ENCODE assay signal across 8 cellular contexts in the genomic region with DNA sequence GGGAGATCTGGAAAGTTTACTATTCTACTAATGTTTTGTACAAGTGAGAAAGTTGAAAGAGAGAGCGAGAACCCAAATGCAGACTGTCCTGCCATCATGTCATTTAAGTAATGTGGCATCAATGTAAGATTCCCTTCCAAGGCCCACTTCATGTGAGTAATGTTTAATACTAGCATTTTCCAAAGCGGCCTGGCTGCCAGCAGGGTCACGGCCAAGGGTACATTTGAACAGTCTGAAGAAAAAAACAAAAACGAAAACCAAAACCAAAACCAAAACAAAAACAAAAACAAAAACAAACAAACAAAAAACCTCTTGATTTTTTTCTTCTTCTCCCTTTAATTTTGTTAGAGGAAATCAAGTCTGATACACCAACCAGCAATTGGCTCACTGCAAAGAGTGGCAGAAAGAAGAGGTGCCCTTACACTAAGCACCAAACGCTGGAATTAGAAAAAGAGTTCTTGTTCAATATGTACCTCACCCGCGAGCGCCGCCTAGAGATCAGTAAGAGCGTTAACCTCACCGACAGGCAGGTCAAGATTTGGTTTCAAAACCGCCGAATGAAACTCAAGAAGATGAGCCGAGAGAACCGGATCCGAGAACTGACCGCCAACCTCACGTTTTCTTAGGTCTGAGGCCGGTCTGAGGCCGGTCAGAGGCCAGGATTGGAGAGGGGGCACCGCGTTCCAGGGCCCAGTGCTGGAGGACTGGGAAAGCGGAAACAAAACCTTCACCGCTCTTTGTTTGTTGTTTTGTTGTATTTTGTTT. TPM values are rescaled to one million over a fixed set of nuclear protein-coding genes. Genes with fewer than 3 reads are reported as not detected.
A peak's percentile ranks its signal among the peaks of the same experiment; 100 is the strongest.
DNase-seq lines count a peak whose midpoint lies in the region; ATAC-seq and TF ChIP-seq lines count a peak whose summit lies in the region.

No MANE protein-coding gene starts in this region.

- H3K4me2 ChIP-seq in DND-41 (ENCODE audit: insufficient read depth, low read length): no peak overlapping the region

- H3K9me3 Mint-ChIP-seq in Caco-2 (ENCODE audit: unreplicated experiment): no peaks in the 10 kb centered on the region

- H3K4me3 ChIP-seq in DND-41 (ENCODE audit: low read depth in 1 of 2, low read length in 2 of 2): no peak overlapping the region
- H3K4me3 ChIP-seq in Jurkat, Clone E6-1 (ENCODE audit: low read length): no peak overlapping the region; the same call in 1 of the 2 replicates
- no peak overlapping the region for H3K4me3 ChIP-seq in WERI-Rb-1 (ENCODE audit: low read depth, low read length)
- H3K4me3 ChIP-seq in Caco-2 (ENCODE audit: low read depth, low read length): no peak overlapping the region

- no peaks in the 10 kb centered on the region for H3K27me3 ChIP-seq in DND-41 (ENCODE audit: insufficient read depth, low read length, poor library complexity)
- H3K27me3 ChIP-seq in WERI-Rb-1 (ENCODE audit: insufficient read depth, low read depth, severe bottlenecking): peaks cover 98% of the 10 kb centered on the region
- peaks cover 11% of the 10 kb centered on the region for H3K27me3 ChIP-seq in Caco-2 (replicated peaks; ENCODE audit: control insufficient read depth, insufficient read depth, low read length)

- peaks cover 62% of the 10 kb centered on the region for H3K27me3 Mint-ChIP-seq in Caco-2 (ENCODE audit: insufficient read depth, unreplicated experiment)

- intact Hi-C loops in Caco-2 (cut with micrococcal nuclease; ENCODE audit: unreplicated experiment): no loop called here

- H3K9me3 ChIP-seq in DND-41 (ENCODE audit: insufficient read depth, low read length, severe bottlenecking) (no peaks in the 10 kb centered on the region), WERI-Rb-1 (ENCODE audit: severe bottlenecking) (peaks cover 21% of the 10 kb centered on the region), Caco-2 (no peaks in the 10 kb centered on the region)

- H3K9ac ChIP-seq in DND-41 (ENCODE audit: low read depth, low read length): no peak overlapping the region

- no TSS peak for BruUV-seq in Caco-2 (replicated peaks; lab: Mats Ljungman, UMichigan)

- H2AFZ ChIP-seq in DND-41 (ENCODE audit: low read depth, low read length): no peak overlapping the region

- ATAC-seq in DND-41 (ENCODE audit: insufficient read depth, low read depth): peak; percentile 55; the same call in 2 of the 3 replicates
- no peak for ATAC-seq in GM18520 (IDR thresholded peaks at IDR 0.05; ENCODE audit: unreplicated experiment)

- H3K4me1 ChIP-seq in DND-41 (ENCODE audit: insufficient read depth, low read length) (no peaks in the 10 kb centered on the region), Caco-2 (peaks cover 9% of the 10 kb centered on the region; the same call in 1 of the 2 replicates)

- no peaks in the 10 kb centered on the region for H4K20me1 ChIP-seq in DND-41 (ENCODE audit: insufficient read depth, low read length)

- H3K27ac Mint-ChIP-seq in Caco-2 (ENCODE audit: unreplicated experiment): no peak overlapping the region

- POLR2A ChIA-PET in Caco-2 (lab: Charles Lee): no interaction called here

- no peaks in the 10 kb centered on the region for H3K36me3 ChIP-seq in DND-41 (ENCODE audit: insufficient read depth, low read length)
- no peaks in the 10 kb centered on the region for H3K36me3 ChIP-seq in WERI-Rb-1
- no peaks in the 10 kb centered on the region for H3K36me3 ChIP-seq in Caco-2 (ENCODE audit: control insufficient read depth, insufficient read depth, low read length)

- DNase-seq in DND-41 (peak; percentile 15), WERI-Rb-1 (peak; percentile 49), mesenteric fat pad (ENCODE audit: low spot score) (peak; percentile 55), Caco-2 (no peak), NCI-H128 (lab: John Stamatoyannopoulos, UW; ENCODE audit: unreplicated experiment) (no peak), DMS114 treated with DMSO at 0.1 percent for 48 hours (lab: John Stamatoyannopoulos, UW; ENCODE audit: unreplicated experiment) (no peak)
- peak; percentile 38 for DNase-seq in Jurkat, Clone E6-1 (ENCODE audit: low read depth, low spot score)

- CTCF ChIA-PET in Caco-2 (lab: Charles Lee): no interaction called here

- no peaks in the 10 kb centered on the region for H3K36me3 Mint-ChIP-seq in Caco-2 (ENCODE audit: insufficient read depth, unreplicated experiment)

- TF ChIP-seq CTCF in DND-41 (IDR thresholded peaks at IDR 0.05; ENCODE audit: borderline replicate concordance, extremely low read depth, low read length, poor library complexity, severe bottlenecking) (peak; percentile 65), WERI-Rb-1 (IDR thresholded peaks at IDR 0.05; ENCODE audit: low read depth, low read length) (peak; percentile 66), Caco-2 (IDR thresholded peaks at IDR 0.05; ENCODE audit: insufficient read depth in 1 of 2, low read depth in 1 of 2, low read length in 1 of 2, severe bottlenecking in 1 of 2, unreplicated experiment in 1 of 2) (peak in 1 of 2 experiments; percentile 46)

- H3K27ac ChIP-seq in DND-41 (ENCODE audit: low read length) (no peak overlapping the region), WERI-Rb-1 (no peak overlapping the region)

- H3K4me1 Mint-ChIP-seq in Caco-2 (ENCODE audit: low read depth, unreplicated experiment): no peaks in the 10 kb centered on the region

- no peak overlapping the region for H3K4me3 Mint-ChIP-seq in Caco-2 (ENCODE audit: unreplicated experiment)

- no peaks in the 10 kb centered on the region for H3K79me2 ChIP-seq in DND-41 (ENCODE audit: insufficient read depth, low read length)

RNA-seq across cellular contexts. Expression of a gene that starts 2.2 kb away (rescaled TPM):
- not detected for polyA plus RNA-seq in Jurkat, Clone E6-1 (2012; ENCODE audit: insufficient read depth, insufficient read length)
- total RNA-seq in mesenteric fat pad: 1.7 TPM
- total RNA-seq in Caco-2 (2022): not detected in 2 replicates

RNA-seq across cellular contexts. Expression of a gene that starts 3.7 kb away (rescaled TPM):
- polyA plus RNA-seq in Jurkat, Clone E6-1 (2012; ENCODE audit: insufficient read depth, insufficient read length): not detected
- total RNA-seq in mesenteric fat pad: 6.1 TPM
- total RNA-seq in Caco-2 (2022): not detected in 2 replicates

RNA-seq across cellular contexts. Expression of a gene that starts 10.7 kb away (rescaled TPM):
- 4.9 TPM for polyA plus RNA-seq in Jurkat, Clone E6-1 (2012; ENCODE audit: insufficient read depth, insufficient read length)
- total RNA-seq in mesenteric fat pad: 13.3 TPM
- not detected in 2 replicates for total RNA-seq in Caco-2 (2022)

RNA-seq across cellular contexts. Expression of a gene that starts 11.7 kb away (rescaled TPM):
- not detected for polyA plus RNA-seq in Jurkat, Clone E6-1 (2012; ENCODE audit: insufficient read depth, insufficient read length)
- total RNA-seq in mesenteric fat pad: 1.2 TPM
- total RNA-seq in Caco-2 (2022): not detected in 2 replicates

RNA-seq across cellular contexts. Expression of a gene that starts 19.2 kb away (rescaled TPM):
- polyA plus RNA-seq in Jurkat, Clone E6-1 (2012; ENCODE audit: insufficient read depth, insufficient read length): 0.70 TPM
- total RNA-seq in mesenteric fat pad: not detected
- not detected in 2 replicates for total RNA-seq in Caco-2 (2022)

Comparison
In these comparisons a context has a peak if more than half of its experiments do, and no peak if none do; other contexts are left out.
1. DNase-seq: peak in DND-41 (single experiment), Jurkat, Clone E6-1 (single experiment), WERI-Rb-1 (single experiment) and mesenteric fat pad (single experiment); none in Caco-2 (0 of 2), NCI-H128 (single experiment) and DMS114 treated with DMSO at 0.1 percent for 48 hours (single experiment).
2. RNA of a gene that starts 10.7 kb away (total RNA-seq): 13.3 TPM in mesenteric fat pad (single experiment); not detected in Caco-2; every median in the first group is over 10 times any median in the second.